In genomic region chr20:16902657-16903056, GRCh38 we compare ENCODE assay signal across 36 cellular contexts.
"Had no signal": no experiment of that assay in that cellular context is flagged by ENCODE, and none has a peak within 500 bp of the region (broad histone marks: within the 10 kb centered on the region; RNA-seq: fewer than 3 reads in every experiment).

No MANE protein-coding gene starts in this region.

- H3K4me3 ChIP-seq: ascending aorta, cardiac muscle cell had no signal

- H3K27me3 ChIP-seq: ascending aorta, cardiac muscle cell had no signal

- ATAC-seq: activated CD8-positive, alpha-beta memory T cell treated with anti-CD3 and anti-CD28 coated beads, Interleukin-2, amount 10 ng/mL, durations not matched to agents 7 days and 5 days; activated CD8-positive, alpha-beta T cell treated with anti-CD3 and anti-CD28 coated beads for 36 hours; activated naive CD8-positive, alpha-beta T cell treated with anti-CD3 and anti-CD28 coated beads, Interleukin-2, amount 50 U/mL, for 24 hours had no signal

- DNase-seq: activated B cell treated with CpG ODN at 0.5 μM for 24 hours; activated CD4-positive, alpha-beta memory T cell treated with anti-CD3 and anti-CD28 coated beads for 36 hours; activated CD4-positive, alpha-beta T cell treated with anti-CD3 and anti-CD28 coated beads for 4 hours; activated CD4-positive, alpha-beta T cell treated with anti-CD3 and anti-CD28 coated beads, Interleukin-2, amount 10 ng/mL, durations not matched to agents 24 days and 14 days; activated CD4-positive, alpha-beta T cell treated with anti-CD3 and anti-CD28 coated beads, Interleukin-2, amount 50 U/mL, for 1 hour; activated CD4-positive, alpha-beta T cell treated with anti-CD3 and anti-CD28 coated beads, Interleukin-2, amount 50 U/mL, for 4 hours; activated CD4-positive, CD25-positive, alpha-beta regulatory T cell treated with anti-CD3 and anti-CD28 coated beads, Interleukin-2, amount 50 U/mL, for 72 hours; activated CD8-positive, alpha-beta memory T cell treated with anti-CD3 and anti-CD28 coated beads for 24 hours; activated CD8-positive, alpha-beta memory T cell treated with anti-CD3 and anti-CD28 coated beads, Interleukin-2, amount 10 ng/mL, durations not matched to agents 7 days and 5 days; activated CD8-positive, alpha-beta memory T cell treated with anti-CD3 and anti-CD28 coated beads, Interleukin-2, amount 50 U/mL, for 48 hours; activated CD8-positive, alpha-beta T cell treated with anti-CD3 and anti-CD28 coated beads for 36 hours; activated effector memory CD4-positive, alpha-beta T cell treated with Interleukin-2 at 50 U/mL for 16 hours; activated gamma-delta T cell; activated naive CD4-positive, alpha-beta T cell treated with anti-CD3 and anti-CD28 coated beads, Interleukin-2, amount 10 ng/mL, durations not matched to agents 7 days and 5 days; activated naive CD4-positive, alpha-beta T cell treated with Interleukin-2 at 50 U/mL for 16 hours; activated naive CD8-positive, alpha-beta T cell treated with anti-CD3 and anti-CD28 coated beads, Interleukin-2, amount 10 ng/mL, durations not matched to agents 7 days and 5 days; activated naive CD8-positive, alpha-beta T cell treated with anti-CD3 and anti-CD28 coated beads, Interleukin-2, amount 50 U/mL, for 24 hours; activated T-cell treated with anti-CD3 and anti-CD28 coated beads, Interleukin-2, amount 50 U/mL, for 24 hours; activated T-cell treated with anti-CD3 and anti-CD28 coated beads, Interleukin-2, amount 50 U/mL, for 48 hours; amygdala; anterior cingulate cortex; caudate nucleus; cerebellar nuclear complex; T-helper 1 cell; T-helper 2 cell; T-helper 9 cell had no signal

- H3K27me3 Mint-ChIP-seq: activated B cell treated with CpG ODN at 0.5 μM for 24 hours; activated CD4-positive, alpha-beta memory T cell treated with anti-CD3 and anti-CD28 coated beads for 36 hours; activated CD4-positive, alpha-beta T cell treated with anti-CD3 and anti-CD28 coated beads, Interleukin-2, amount 10 ng/mL, durations not matched to agents 24 days and 14 days; activated CD8-positive, alpha-beta memory T cell treated with anti-CD3 and anti-CD28 coated beads, Interleukin-2, amount 10 ng/mL, durations not matched to agents 7 days and 5 days; activated CD8-positive, alpha-beta T cell treated with anti-CD3 and anti-CD28 coated beads for 36 hours; activated naive CD4-positive, alpha-beta T cell treated with anti-CD3 and anti-CD28 coated beads, Interleukin-2, amount 10 ng/mL, durations not matched to agents 7 days and 5 days; activated naive CD4-positive, alpha-beta T cell treated with anti-CD3 and anti-CD28 coated beads, Interleukin-2, amount 50 U/mL, for 24 hours; activated naive CD8-positive, alpha-beta T cell; activated naive CD8-positive, alpha-beta T cell treated with anti-CD3 and anti-CD28 coated beads, Interleukin-2, amount 10 ng/mL, durations not matched to agents 7 days and 5 days; activated naive CD8-positive, alpha-beta T cell treated with anti-CD3 and anti-CD28 coated beads, Interleukin-2, amount 50 U/mL, for 24 hours; activated T-cell treated with anti-CD3 and anti-CD28 coated beads, Interleukin-2, amount 50 U/mL, for 24 hours; central memory CD8-positive, alpha-beta T cell had no signal

- H3K27ac Mint-ChIP-seq: activated B cell treated with CpG ODN at 0.5 μM for 24 hours; activated CD4-positive, alpha-beta memory T cell treated with anti-CD3 and anti-CD28 coated beads for 36 hours; activated CD4-positive, alpha-beta T cell treated with anti-CD3 and anti-CD28 coated beads, Interleukin-2, amount 10 ng/mL, durations not matched to agents 24 days and 14 days; activated CD8-positive, alpha-beta memory T cell treated with anti-CD3 and anti-CD28 coated beads, Interleukin-2, amount 10 ng/mL, durations not matched to agents 7 days and 5 days; activated CD8-positive, alpha-beta T cell treated with anti-CD3 and anti-CD28 coated beads for 36 hours; activated naive CD4-positive, alpha-beta T cell treated with anti-CD3 and anti-CD28 coated beads, Interleukin-2, amount 10 ng/mL, durations not matched to agents 7 days and 5 days; activated naive CD4-positive, alpha-beta T cell treated with anti-CD3 and anti-CD28 coated beads, Interleukin-2, amount 50 U/mL, for 24 hours; activated naive CD8-positive, alpha-beta T cell; activated naive CD8-positive, alpha-beta T cell treated with anti-CD3 and anti-CD28 coated beads, Interleukin-2, amount 10 ng/mL, durations not matched to agents 7 days and 5 days; activated naive CD8-positive, alpha-beta T cell treated with anti-CD3 and anti-CD28 coated beads, Interleukin-2, amount 50 U/mL, for 24 hours; activated T-cell treated with anti-CD3 and anti-CD28 coated beads, Interleukin-2, amount 50 U/mL, for 24 hours; activated T-helper 2 cell treated with anti-CD3 and anti-CD28 coated beads, Interferon-gamma antibody, Interleukin-2, Interleukin-4, amounts not matched to agents 10 μg/mL and 5 μg/mL and 100 μg/mL, durations not matched to agents 14 hours and 24 hours and 36 hours; brain; T-helper 1 cell treated with Interleukin-12 subunit alpha and Interleukin-12 subunit beta and Interleukin-4 antibody, amounts not matched to agents 30 μg/mL and 1 μg/mL, for 36 hours; T-helper 2 cell treated with Interferon-gamma antibody and Interleukin-4, amounts not matched to agents 5 μg/mL and 100 μg/mL, for 36 hours had no signal

- H3K36me3 Mint-ChIP-seq: activated CD4-positive, alpha-beta memory T cell treated with anti-CD3 and anti-CD28 coated beads for 36 hours; activated CD8-positive, alpha-beta memory T cell treated with anti-CD3 and anti-CD28 coated beads, Interleukin-2, amount 10 ng/mL, durations not matched to agents 7 days and 5 days; activated naive CD4-positive, alpha-beta T cell treated with anti-CD3 and anti-CD28 coated beads, Interleukin-2, amount 10 ng/mL, durations not matched to agents 7 days and 5 days; activated naive CD4-positive, alpha-beta T cell treated with anti-CD3 and anti-CD28 coated beads, Interleukin-2, amount 50 U/mL, for 24 hours; activated naive CD8-positive, alpha-beta T cell; activated naive CD8-positive, alpha-beta T cell treated with anti-CD3 and anti-CD28 coated beads, Interleukin-2, amount 10 ng/mL, durations not matched to agents 7 days and 5 days; brain had no signal

- H3K36me3 ChIP-seq: ascending aorta, cardiac muscle cell had no signal

- H3K9me3 Mint-ChIP-seq: activated B cell treated with CpG ODN at 0.5 μM for 24 hours; activated CD4-positive, alpha-beta T cell treated with anti-CD3 and anti-CD28 coated beads, Interleukin-2, amount 10 ng/mL, durations not matched to agents 24 days and 14 days; activated CD8-positive, alpha-beta T cell treated with anti-CD3 and anti-CD28 coated beads for 36 hours; activated naive CD8-positive, alpha-beta T cell treated with anti-CD3 and anti-CD28 coated beads, Interleukin-2, amount 50 U/mL, for 24 hours; activated T-cell treated with anti-CD3 and anti-CD28 coated beads, Interleukin-2, amount 50 U/mL, for 24 hours had no signal

- H3K4me3 Mint-ChIP-seq: activated B cell treated with CpG ODN at 0.5 μM for 24 hours; activated CD4-positive, alpha-beta memory T cell treated with anti-CD3 and anti-CD28 coated beads for 36 hours; activated CD4-positive, alpha-beta T cell treated with anti-CD3 and anti-CD28 coated beads, Interleukin-2, amount 10 ng/mL, durations not matched to agents 24 days and 14 days; activated CD8-positive, alpha-beta memory T cell treated with anti-CD3 and anti-CD28 coated beads, Interleukin-2, amount 10 ng/mL, durations not matched to agents 7 days and 5 days; activated CD8-positive, alpha-beta T cell treated with anti-CD3 and anti-CD28 coated beads for 36 hours; activated naive CD4-positive, alpha-beta T cell treated with anti-CD3 and anti-CD28 coated beads, Interleukin-2, amount 10 ng/mL, durations not matched to agents 7 days and 5 days; activated naive CD4-positive, alpha-beta T cell treated with anti-CD3 and anti-CD28 coated beads, Interleukin-2, amount 50 U/mL, for 24 hours; activated naive CD8-positive, alpha-beta T cell; activated naive CD8-positive, alpha-beta T cell treated with anti-CD3 and anti-CD28 coated beads, Interleukin-2, amount 10 ng/mL, durations not matched to agents 7 days and 5 days; activated naive CD8-positive, alpha-beta T cell treated with anti-CD3 and anti-CD28 coated beads, Interleukin-2, amount 50 U/mL, for 24 hours; activated T-cell treated with anti-CD3 and anti-CD28 coated beads, Interleukin-2, amount 50 U/mL, for 24 hours; brain; central memory CD8-positive, alpha-beta T cell; T-helper 1 cell treated with Interleukin-12 subunit alpha and Interleukin-12 subunit beta and Interleukin-4 antibody, amounts not matched to agents 30 μg/mL and 1 μg/mL, for 36 hours; T-helper 2 cell treated with Interferon-gamma antibody and Interleukin-4, amounts not matched to agents 5 μg/mL and 100 μg/mL, for 36 hours had no signal

- H3K9me3 ChIP-seq: ascending aorta had no signal

- H3K4me1 Mint-ChIP-seq: activated B cell treated with CpG ODN at 0.5 μM for 24 hours; activated CD4-positive, alpha-beta T cell treated with anti-CD3 and anti-CD28 coated beads, Interleukin-2, amount 10 ng/mL, durations not matched to agents 24 days and 14 days; activated CD8-positive, alpha-beta memory T cell treated with anti-CD3 and anti-CD28 coated beads, Interleukin-2, amount 10 ng/mL, durations not matched to agents 7 days and 5 days; activated naive CD4-positive, alpha-beta T cell treated with anti-CD3 and anti-CD28 coated beads, Interleukin-2, amount 10 ng/mL, durations not matched to agents 7 days and 5 days; activated naive CD4-positive, alpha-beta T cell treated with anti-CD3 and anti-CD28 coated beads, Interleukin-2, amount 50 U/mL, for 24 hours; activated naive CD8-positive, alpha-beta T cell treated with anti-CD3 and anti-CD28 coated beads, Interleukin-2, amount 10 ng/mL, durations not matched to agents 7 days and 5 days; activated naive CD8-positive, alpha-beta T cell treated with anti-CD3 and anti-CD28 coated beads, Interleukin-2, amount 50 U/mL, for 24 hours; brain; central memory CD8-positive, alpha-beta T cell had no signal

- H3K27ac ChIP-seq: ascending aorta, cardiac muscle cell, VCaP had no signal

- H3K4me1 ChIP-seq: ascending aorta had no signal
